In the genomic region with DNA sequence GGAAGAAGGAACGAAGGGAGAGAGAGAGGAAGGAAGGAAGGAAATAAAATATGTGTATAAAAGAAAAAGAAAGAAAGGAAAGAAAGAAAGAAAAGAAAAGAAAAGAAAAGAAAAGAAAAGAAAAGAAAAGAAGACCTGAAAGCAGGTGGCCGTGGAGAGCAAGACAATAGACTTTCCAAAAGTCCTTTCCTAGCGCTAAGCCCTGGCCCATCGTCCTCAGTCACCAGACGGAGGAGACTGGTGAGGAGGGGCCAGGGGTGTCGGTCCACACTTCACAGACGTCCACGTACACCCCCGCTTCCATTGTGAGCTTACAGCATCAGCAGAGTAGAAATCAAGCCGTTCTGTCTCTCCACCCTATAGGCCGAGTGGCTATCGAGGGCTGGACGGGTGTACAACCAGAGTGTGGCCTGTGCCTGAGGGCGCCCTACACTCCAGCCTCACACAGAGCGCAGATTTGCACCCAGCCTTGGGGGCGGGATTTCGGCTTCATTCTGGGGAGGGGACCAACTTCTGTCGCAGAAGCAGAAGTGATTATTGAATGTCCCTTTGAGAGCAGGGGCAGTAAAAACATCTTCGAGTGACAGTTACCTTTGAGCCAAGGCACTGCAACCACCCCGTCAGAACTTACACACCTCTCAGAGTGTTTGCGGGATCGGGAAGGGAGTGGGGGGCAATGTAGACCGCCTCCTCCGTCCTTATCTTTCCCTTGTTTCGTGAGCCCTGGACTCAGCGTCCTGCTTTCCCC, we compare ENCODE assay signal across 9 cellular contexts. TPM values are rescaled to one million over a fixed set of nuclear protein-coding genes. Genes with fewer than 3 reads are reported as not detected.
A peak's percentile ranks its signal among the peaks of the same experiment; 100 is the strongest.
DNase-seq lines count a peak whose midpoint lies in the region; ATAC-seq and TF ChIP-seq lines count a peak whose summit lies in the region.
"Had no signal": no experiment of that assay in that cellular context is flagged by ENCODE, and none has a peak within 500 bp of the region (broad histone marks: within the 10 kb centered on the region; RNA-seq: fewer than 3 reads in every experiment).

No MANE protein-coding gene starts in this region.

- no peak overlapping the region for H3K27ac ChIP-seq in PC-9
- no peak overlapping the region for H3K27ac ChIP-seq in esophagus squamous epithelium
- no peak overlapping the region for H3K27ac ChIP-seq in rectal smooth muscle tissue (ENCODE audit: low read depth, low read length)

- intact Hi-C loops in PC-9 (cut with micrococcal nuclease; ENCODE audit: unreplicated experiment) = no loop called here
- intact Hi-C loops in esophagus squamous epithelium (cut with DNase I) = no loop called here

- CTCF ChIA-PET in PC-9 (lab: Charles Lee) = no interaction called here

- H3K9me3 ChIP-seq in ES-I3 (ENCODE audit: control insufficient read depth, insufficient read depth, low read length) (no peaks in the 10 kb centered on the region), PC-9 (ENCODE audit: insufficient read depth, low read depth) (0 out of 2 replicates have a peak, but pooled peaks cover 2% of the 10 kb centered on the region), esophagus squamous epithelium (no peaks in the 10 kb centered on the region)

- H3K9me2 ChIP-seq in PC-9 (ENCODE audit: insufficient read depth) = no peaks in the 10 kb centered on the region

- in situ Hi-C loops in ACHN (cut with HindIII; ENCODE audit: low pct_ligation_motif_present, low pct_unique_long_range_greater_than_20kb, low sequenced_read_pairs) = no loop called here

- TF ChIP-seq CTCF in PC-9 (conservative IDR thresholded peaks at IDR 0.05) (no peak), esophagus squamous epithelium (IDR thresholded peaks at IDR 0.05) (no peak)

- no peak overlapping the region for H2AFZ ChIP-seq in PC-9

- no peaks in the 10 kb centered on the region for H3K79me2 ChIP-seq in PC-9 (ENCODE audit: low read depth)

- H3K36me3 ChIP-seq in ES-I3 (ENCODE audit: insufficient read depth, low read length) (no peaks in the 10 kb centered on the region), PC-9 (ENCODE audit: low read depth) (no peaks in the 10 kb centered on the region), esophagus squamous epithelium (no peaks in the 10 kb centered on the region), rectal smooth muscle tissue (ENCODE audit: control insufficient read depth, insufficient read depth, low read length) (no peaks in the 10 kb centered on the region)

- H3K4me3 ChIP-seq in PC-9 (peak overlapping the region; percentile 51; the same call in 1 of the 2 replicates), esophagus squamous epithelium (peak overlapping the region; percentile 28 to 73 (median 50)), rectal smooth muscle tissue (ENCODE audit: low read length) (peak overlapping the region; percentile 50)

- H3F3A ChIP-seq in PC-9 (ENCODE audit: insufficient read depth, low read depth) = no peaks in the 10 kb centered on the region

- TF ChIP-seq POLR2A in esophagus squamous epithelium (IDR thresholded peaks at IDR 0.05) = no peak

- H3K27me3 ChIP-seq in PC-9 (ENCODE audit: insufficient read depth, low read depth) (peaks cover 92% of the 10 kb centered on the region), esophagus squamous epithelium (peaks cover 20 to 99% (median 50%) of the 10 kb centered on the region in 4 donors), rectal smooth muscle tissue (ENCODE audit: control insufficient read depth, insufficient read depth, low read length) (peaks cover 31% of the 10 kb centered on the region)

- no TSS peak for BruUV-seq in PC-9 (replicated peaks; lab: Mats Ljungman, UMichigan)

- H3K4me1 ChIP-seq in ES-I3 (ENCODE audit: insufficient read depth, low read length) = no peaks in the 10 kb centered on the region; the same call in 1 of the 2 replicates
- no peaks in the 10 kb centered on the region for H3K4me1 ChIP-seq in PC-9 (replicated peaks; ENCODE audit: insufficient read depth)
- H3K4me1 ChIP-seq in esophagus squamous epithelium = peaks cover 11 to 28% (median 12%) of the 10 kb centered on the region in 3 donors
- H3K4me1 ChIP-seq in rectal smooth muscle tissue (ENCODE audit: control insufficient read depth, insufficient read depth, low read length) = no peaks in the 10 kb centered on the region

- no peak for ATAC-seq in GM21737 (IDR thresholded peaks at IDR 0.05; ENCODE audit: unreplicated experiment)

- H3K9ac ChIP-seq in ES-I3 (ENCODE audit: low read depth, low read length) (peak overlapping the region; percentile 71; the same call in 1 of the 2 replicates), rectal smooth muscle tissue (ENCODE audit: low read length) (no peak overlapping the region)

- peak overlapping the region; percentile 68 for H3K4me2 ChIP-seq in PC-9

- peak in 1 of 2 experiments; percentile 15 for DNase-seq in PC-9
- no peak for DNase-seq in esophagus squamous epithelium (lab: John Stamatoyannopoulos, UW)
- DNase-seq in globus pallidus (ENCODE audit: low spot score) = no peak
- DNase-seq in ACHN = no peak
- DNase-seq in iPS-NIHi7 (ENCODE audit: extremely low spot score) = no peak

- no peaks in the 10 kb centered on the region; the same call in 1 of the 2 replicates for H4K20me1 ChIP-seq in PC-9 (ENCODE audit: insufficient read depth)

- POLR2A ChIA-PET in PC-9 (lab: Charles Lee; ENCODE audit: unreplicated experiment) = no interaction called here

- WGBS in esophagus squamous epithelium, 2 donors = 14 to 22% methylated on average over 19 to 24 of the region's 26 CpGs

RNA-seq across cellular contexts. Expression of a gene that starts 2.0 kb away (rescaled TPM):
- total RNA-seq in PC-9 (2021) = not detected in 2 replicates
- total RNA-seq in esophagus squamous epithelium = not detected
- total RNA-seq: glomerular endothelial cell had no signal
